In genomic region chr1:53539226-53539625, GRCh38 we compare ENCODE assay signal across 29 cellular contexts.
"Had no signal": no experiment of that assay in that cellular context is flagged by ENCODE, and none has a peak within 500 bp of the region (broad histone marks: within the 10 kb centered on the region; RNA-seq: fewer than 3 reads in every experiment).

No MANE protein-coding gene starts in this region.

- H3K4me1 ChIP-seq: adrenal gland, breast epithelium had no signal

- DNase-seq: activated CD4-positive, alpha-beta memory T cell treated with anti-CD3 and anti-CD28 coated beads, Interleukin-2, amount 10 ng/mL, durations not matched to agents 7 days and 5 days; activated CD4-positive, alpha-beta T cell treated with anti-CD3 and anti-CD28 coated beads for 36 hours; activated CD4-positive, alpha-beta T cell treated with anti-CD3 and anti-CD28 coated beads, Interleukin-2, amount 50 U/mL, for 1 hour; activated gamma-delta T cell; activated naive CD4-positive, alpha-beta T cell treated with anti-CD3 and anti-CD28 coated beads for 36 hours; activated T-cell treated with anti-CD3 and anti-CD28 coated beads for 4 hours; activated T-cell treated with anti-CD3 and anti-CD28 coated beads, Interleukin-2, amount 50 U/mL, for 48 hours; adrenal gland; anterior cingulate cortex; MG63; MV-4-11; NCI-H1092 treated with DMSO at 0.1 percent for 48 hours; NCI-H1417 treated with DMSO at 0.1 percent for 48 hours; NCI-H1694; NCI-H2029; NCI-H2107; NCI-H2171 treated with DMSO at 0.1 percent for 48 hours; NCI-H226; NCI-H526; NCI-H774; OCI-M1; RPMI8226; T-helper 1 cell; WERI-Rb-1 had no signal

- H3K9me3 ChIP-seq: adrenal gland, breast epithelium, MG63 had no signal

- ATAC-seq: activated CD4-positive, alpha-beta T cell treated with anti-CD3 and anti-CD28 coated beads for 36 hours; activated T-helper 17 cell treated with anti-CD3 and anti-CD28 coated beads, Interleukin-2, amount 50 U/mL, for 72 hours; Panc1; Right ventricle myocardium inferior had no signal

- H3K36me3 ChIP-seq: adrenal gland, breast epithelium, MG63, WERI-Rb-1 had no signal

- H3K27me3 ChIP-seq: adrenal gland, breast epithelium, MG63 had no signal

- H3K4me3 ChIP-seq: adrenal gland, breast epithelium, MG63, SK-N-MC had no signal

- H3K27ac ChIP-seq: adrenal gland, breast epithelium, SK-N-MC, WERI-Rb-1 had no signal
